Comparison of ENCODE assay signal across 1 cellular context in genomic region chr4:65669008-65669971, GRCh38.
TF ChIP-seq lines count a peak whose summit lies in the region.

No MANE protein-coding gene starts in this region.

TF ChIP-seq in H1, 55 proteins besides CTCF, POLR2A, EP300 and RAD21 (continued from another document):
- TF ChIP-seq CTBP2 (IDR thresholded peaks at IDR 0.05; ENCODE audit: borderline replicate concordance, insufficient read depth, insufficient read length, low read length) = no peak
- TF ChIP-seq MAFK (IDR thresholded peaks at IDR 0.05; ENCODE audit: low read depth, low read length) = no peak
- no peak for TF ChIP-seq JUN (IDR thresholded peaks at IDR 0.05; ENCODE audit: low read depth, low read length)
- peak; percentile 57 for TF ChIP-seq EZH2 (IDR thresholded peaks at IDR 0.05; ENCODE audit: low read depth, low read length, severe bottlenecking)
- TF ChIP-seq SIX5 (IDR thresholded peaks at IDR 0.05; ENCODE audit: low read depth, low read length) = no peak
- TF ChIP-seq CHD1 (IDR thresholded peaks at IDR 0.05; ENCODE audit: low read depth, low read length) = no peak
- no peak for TF ChIP-seq RBBP5 (IDR thresholded peaks at IDR 0.05; ENCODE audit: borderline replicate concordance, low read depth, low read length)
- TF ChIP-seq CHD7 (IDR thresholded peaks at IDR 0.05; ENCODE audit: insufficient replicate concordance, low read length) = no peak
- no peak for TF ChIP-seq SAP30 (IDR thresholded peaks at IDR 0.05; ENCODE audit: insufficient read depth, insufficient replicate concordance, low read length)
- 0 out of 4 replicates have a peak, but pooled peaks of 1 of the 2 experiments have one; percentile 20 for TF ChIP-seq SIN3A (conservative IDR thresholded peaks at IDR 0.05 in 1 of 2, IDR thresholded peaks at IDR 0.05 in 1 of 2; ENCODE audit: low read depth in 1 of 2, low read length in 2 of 2)
- peak; percentile 62 for TF ChIP-seq KDM4A (IDR thresholded peaks at IDR 0.05; ENCODE audit: low read depth, low read length, severe bottlenecking)
- TF ChIP-seq E2F6 (IDR thresholded peaks at IDR 0.05) = peak; percentile 80; the same call in 1 of the 2 replicates
- no peak for TF ChIP-seq USF2 (IDR thresholded peaks at IDR 0.05; ENCODE audit: low read length)
- TF ChIP-seq SUZ12 (IDR thresholded peaks at IDR 0.05; ENCODE audit: low read length) = peak; percentile 54
- no peak for TF ChIP-seq NANOG (IDR thresholded peaks at IDR 0.05; ENCODE audit: insufficient read depth, low read depth, low read length, poor library complexity, severe bottlenecking)
